ENCODE assay signal across 17 cellular contexts in the genomic region with DNA sequence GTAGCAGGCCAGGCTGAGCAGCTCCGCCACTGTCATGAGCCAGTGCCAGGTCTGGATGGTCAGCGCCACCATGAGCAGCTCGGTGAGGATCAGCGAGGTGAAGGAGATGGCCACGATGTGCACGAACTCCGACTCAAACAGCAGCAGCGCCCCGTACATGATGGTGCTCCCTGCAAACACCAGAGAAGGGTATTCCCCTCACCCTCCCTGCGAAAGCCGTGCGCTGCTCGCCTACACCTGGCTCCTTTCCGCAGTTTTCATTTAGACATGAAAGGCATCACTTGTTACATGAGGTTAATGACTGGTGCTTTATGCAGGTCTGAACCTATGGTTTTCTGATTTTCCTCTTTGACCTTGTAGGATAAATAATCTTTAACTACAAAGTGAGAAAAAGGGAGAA.
DNase-seq lines count a peak whose midpoint lies in the region; ATAC-seq and FAIRE-seq lines count a peak whose summit lies in the region.
"Had no signal": no experiment of that assay in that cellular context is flagged by ENCODE, and none has a peak within 500 bp of the region (broad histone marks: within the 10 kb centered on the region; RNA-seq: fewer than 3 reads in every experiment).

No MANE protein-coding gene starts in this region.

- POLR2A ChIA-PET in activated CD4-positive, alpha-beta memory T cell treated with anti-CD3 and anti-CD28 coated beads for 36 hours (lab: Charles Lee), result no interaction called here
- POLR2A ChIA-PET in activated CD4-positive, alpha-beta memory T cell treated with anti-CD3 and anti-CD28 coated beads, Interleukin-2, amount 10 ng/mL, durations not matched to agents 7 days and 5 days (lab: Charles Lee), result interaction anchor here (1.2 kb wide), 1 partner anchor 204 kb away, joined by 3 read pairs; no protein-coding TSS in a partner anchor

- H3K27me3 Mint-ChIP-seq in activated CD4-positive, alpha-beta memory T cell treated with anti-CD3 and anti-CD28 coated beads for 36 hours, result peaks cover 14% of the 10 kb centered on the region
- peaks cover 5% of the 10 kb centered on the region for H3K27me3 Mint-ChIP-seq in activated CD4-positive, alpha-beta memory T cell treated with anti-CD3 and anti-CD28 coated beads, Interleukin-2, amount 10 ng/mL, durations not matched to agents 7 days and 5 days
- H3K27me3 Mint-ChIP-seq in central memory CD8-positive, alpha-beta T cell, result no peaks in the 10 kb centered on the region

- H3K36me3 Mint-ChIP-seq in activated CD4-positive, alpha-beta memory T cell treated with anti-CD3 and anti-CD28 coated beads for 36 hours, result no peaks in the 10 kb centered on the region
- H3K36me3 Mint-ChIP-seq in activated CD4-positive, alpha-beta memory T cell treated with anti-CD3 and anti-CD28 coated beads, Interleukin-2, amount 10 ng/mL, durations not matched to agents 7 days and 5 days (ENCODE audit: low read depth), result no peaks in the 10 kb centered on the region
- peaks cover 12% of the 10 kb centered on the region for H3K36me3 Mint-ChIP-seq in central memory CD8-positive, alpha-beta T cell (ENCODE audit: insufficient read depth)
- H3K36me3 Mint-ChIP-seq: CD14-positive monocyte; CD4-positive, alpha-beta memory T cell had no signal

- FAIRE-seq in HTR-8/SVneo (lab: Jason Lieb, UNC), result peak; percentile 16
- FAIRE-seq: A549, G401.6, GM12891, GM19239 had no signal

- DNase-seq in activated CD4-positive, alpha-beta memory T cell treated with anti-CD3 and anti-CD28 coated beads for 36 hours, result peak; percentile 52
- DNase-seq in activated CD4-positive, alpha-beta memory T cell treated with anti-CD3 and anti-CD28 coated beads, Interleukin-2, amount 10 ng/mL, durations not matched to agents 7 days and 5 days, result no peak
- DNase-seq in HTR-8/SVneo (ENCODE audit: insufficient read length, low spot score) (no peak), GM19240 (ENCODE audit: insufficient read length, low spot score) (no peak)
- DNase-seq in central memory CD8-positive, alpha-beta T cell (ENCODE audit: low spot score in 2 of 2), result no peak
- DNase-seq in activated CD4-positive, alpha-beta T cell treated with anti-CD3 and anti-CD28 coated beads, Interleukin-2, amount 50 U/mL, for 1 hour, result no peak
- DNase-seq: CD4-positive, alpha-beta memory T cell; COR-L47; DMS 273 treated with DMSO at 0.1 percent for 48 hours; GOT3; H9 had no signal

- no peaks in the 10 kb centered on the region for H3K9me3 Mint-ChIP-seq in activated CD4-positive, alpha-beta memory T cell treated with anti-CD3 and anti-CD28 coated beads for 36 hours
- H3K9me3 Mint-ChIP-seq in activated CD4-positive, alpha-beta memory T cell treated with anti-CD3 and anti-CD28 coated beads, Interleukin-2, amount 10 ng/mL, durations not matched to agents 7 days and 5 days, result no peaks in the 10 kb centered on the region
- H3K9me3 Mint-ChIP-seq in central memory CD8-positive, alpha-beta T cell, result no peaks in the 10 kb centered on the region
- H3K9me3 Mint-ChIP-seq: CD4-positive, alpha-beta memory T cell; H9 had no signal

- no peak for ATAC-seq in central memory CD8-positive, alpha-beta T cell (replicated peaks; ENCODE audit: extremely low read depth, poor library complexity, severe bottlenecking)
- ATAC-seq in GM19328 (IDR thresholded peaks at IDR 0.05; ENCODE audit: unreplicated experiment), result no peak
- ATAC-seq: A549 had no signal

- H3K4me1 Mint-ChIP-seq in activated CD4-positive, alpha-beta memory T cell treated with anti-CD3 and anti-CD28 coated beads for 36 hours (ENCODE audit: low read depth), result peaks cover 36% of the 10 kb centered on the region
- peaks cover 28% of the 10 kb centered on the region for H3K4me1 Mint-ChIP-seq in activated CD4-positive, alpha-beta memory T cell treated with anti-CD3 and anti-CD28 coated beads, Interleukin-2, amount 10 ng/mL, durations not matched to agents 7 days and 5 days
- H3K4me1 Mint-ChIP-seq in central memory CD8-positive, alpha-beta T cell, result peaks cover 33% of the 10 kb centered on the region
- H3K4me1 Mint-ChIP-seq: CD14-positive monocyte had no signal

- H3K27ac Mint-ChIP-seq in activated CD4-positive, alpha-beta memory T cell treated with anti-CD3 and anti-CD28 coated beads for 36 hours, result no peak overlapping the region
- no peak overlapping the region for H3K27ac Mint-ChIP-seq in activated CD4-positive, alpha-beta memory T cell treated with anti-CD3 and anti-CD28 coated beads, Interleukin-2, amount 10 ng/mL, durations not matched to agents 7 days and 5 days
- peak overlapping the region; percentile 71 for H3K27ac Mint-ChIP-seq in central memory CD8-positive, alpha-beta T cell (ENCODE audit: low read depth)
- H3K27ac Mint-ChIP-seq: CD14-positive monocyte; CD4-positive, alpha-beta memory T cell; H9 had no signal

- CTCF ChIA-PET in activated CD4-positive, alpha-beta memory T cell treated with anti-CD3 and anti-CD28 coated beads for 36 hours (lab: Charles Lee), result interaction anchor here (2.1 kb wide), 1 partner anchor 10 kb away, joined by 9 read pairs; no protein-coding TSS in a partner anchor
- CTCF ChIA-PET in activated CD4-positive, alpha-beta memory T cell treated with anti-CD3 and anti-CD28 coated beads, Interleukin-2, amount 10 ng/mL, durations not matched to agents 7 days and 5 days (lab: Charles Lee), result interaction anchor here (1.8 kb wide), 1 partner anchor 10 kb away, joined by 5 read pairs; no protein-coding TSS in a partner anchor

- intact Hi-C loops in activated CD4-positive, alpha-beta memory T cell treated with anti-CD3 and anti-CD28 coated beads for 36 hours (cut with micrococcal nuclease), result loop anchor here (5.0 to 10.0 kb wide), 2 partner anchors 183 to 620 kb away; no protein-coding TSS in a partner anchor

- H3K4me3 Mint-ChIP-seq in activated CD4-positive, alpha-beta memory T cell treated with anti-CD3 and anti-CD28 coated beads for 36 hours, result no peak overlapping the region
- no peak overlapping the region for H3K4me3 Mint-ChIP-seq in activated CD4-positive, alpha-beta memory T cell treated with anti-CD3 and anti-CD28 coated beads, Interleukin-2, amount 10 ng/mL, durations not matched to agents 7 days and 5 days
- peak overlapping the region; percentile 66 for H3K4me3 Mint-ChIP-seq in central memory CD8-positive, alpha-beta T cell
- H3K4me3 Mint-ChIP-seq: CD14-positive monocyte, H9 had no signal
